18 cellular contexts compared by ENCODE assay signal in the genomic region with DNA sequence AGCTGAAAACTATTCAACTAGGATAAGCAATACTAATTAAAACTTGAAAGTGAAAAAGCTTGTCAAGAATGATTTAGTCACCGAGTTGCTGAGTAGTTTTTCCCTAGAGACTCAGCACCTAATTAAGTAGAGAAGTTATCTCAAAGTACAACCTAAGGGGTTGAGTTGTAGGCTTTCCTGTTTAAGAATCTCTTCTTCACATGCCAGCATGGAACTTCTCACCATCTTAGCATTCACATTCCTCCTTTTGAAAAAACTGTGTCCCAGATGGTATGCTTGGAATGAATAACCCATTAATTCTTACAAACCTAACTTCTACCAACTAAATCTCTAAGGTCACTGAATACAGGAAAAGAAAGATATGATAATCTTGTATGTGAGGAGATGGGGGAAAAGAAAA.
"Had no signal": no experiment of that assay in that cellular context is flagged by ENCODE, and none has a peak within 500 bp of the region (broad histone marks: within the 10 kb centered on the region; RNA-seq: fewer than 3 reads in every experiment).

No MANE protein-coding gene starts in this region.

- H3K4me2 ChIP-seq: smooth muscle cell had no signal

- H3K36me3 Mint-ChIP-seq: activated CD4-positive, alpha-beta memory T cell treated with anti-CD3 and anti-CD28 coated beads for 36 hours; activated CD8-positive, alpha-beta memory T cell treated with anti-CD3 and anti-CD28 coated beads, Interleukin-2, amount 10 ng/mL, durations not matched to agents 7 days and 5 days; T-cell had no signal

- H3K4me1 ChIP-seq: suprapubic skin, upper lobe of left lung had no signal

- H3K9me3 Mint-ChIP-seq: activated CD4-positive, alpha-beta memory T cell treated with anti-CD3 and anti-CD28 coated beads for 36 hours; stimulated activated naive CD8-positive, alpha-beta T cell treated with anti-CD3 and anti-CD28 coated beads, Interleukin-15, Interleukin-2, amounts not matched to agents 100 ng/mL and 50 ng/mL, for 24 hours; T-cell had no signal

- H3K9me3 ChIP-seq: suprapubic skin, upper lobe of left lung had no signal

- H3K27ac ChIP-seq: suprapubic skin, upper lobe of left lung had no signal

- ATAC-seq: activated CD8-positive, alpha-beta memory T cell treated with anti-CD3 and anti-CD28 coated beads, Interleukin-2, amount 10 ng/mL, durations not matched to agents 7 days and 5 days; esophagus mucosa; right cardiac atrium; T-cell had no signal

- H3K36me3 ChIP-seq: suprapubic skin, upper lobe of left lung had no signal

- H3K4me3 ChIP-seq: smooth muscle cell, suprapubic skin, upper lobe of left lung had no signal

- H3K27me3 Mint-ChIP-seq: activated CD4-positive, alpha-beta memory T cell treated with anti-CD3 and anti-CD28 coated beads for 36 hours; activated CD8-positive, alpha-beta memory T cell treated with anti-CD3 and anti-CD28 coated beads, Interleukin-2, amount 10 ng/mL, durations not matched to agents 7 days and 5 days; stimulated activated naive CD8-positive, alpha-beta T cell treated with anti-CD3 and anti-CD28 coated beads, Interleukin-15, Interleukin-2, amounts not matched to agents 100 ng/mL and 50 ng/mL, for 24 hours; T-cell had no signal

- H3K4me1 Mint-ChIP-seq: activated CD8-positive, alpha-beta memory T cell treated with anti-CD3 and anti-CD28 coated beads, Interleukin-2, amount 10 ng/mL, durations not matched to agents 7 days and 5 days; T-cell had no signal

- DNase-seq: activated CD4-positive, alpha-beta memory T cell treated with anti-CD3 and anti-CD28 coated beads for 36 hours; activated CD4-positive, alpha-beta T cell treated with anti-CD3 and anti-CD28 coated beads for 1 hour; activated CD8-positive, alpha-beta memory T cell treated with anti-CD3 and anti-CD28 coated beads, Interleukin-2, amount 10 ng/mL, durations not matched to agents 7 days and 5 days; activated naive CD4-positive, alpha-beta T cell treated with anti-CD3 and anti-CD28 coated beads, Interleukin-2, amount 50 U/mL, for 16 hours; activated T-cell treated with anti-CD3 and anti-CD28 coated beads, Interleukin-2, amount 50 U/mL, for 1 hour; caudate nucleus; foreskin melanocyte; nephron progenitor cell; occipital lobe; right cardiac atrium; T-cell; T-helper 9 cell had no signal

- H3K4me3 Mint-ChIP-seq: activated CD4-positive, alpha-beta memory T cell treated with anti-CD3 and anti-CD28 coated beads for 36 hours; activated CD8-positive, alpha-beta memory T cell treated with anti-CD3 and anti-CD28 coated beads, Interleukin-2, amount 10 ng/mL, durations not matched to agents 7 days and 5 days; nephron progenitor cell; stimulated activated naive CD8-positive, alpha-beta T cell treated with anti-CD3 and anti-CD28 coated beads, Interleukin-15, Interleukin-2, amounts not matched to agents 100 ng/mL and 50 ng/mL, for 24 hours; T-cell had no signal

- H3K27ac Mint-ChIP-seq: activated CD4-positive, alpha-beta memory T cell treated with anti-CD3 and anti-CD28 coated beads for 36 hours; activated CD8-positive, alpha-beta memory T cell treated with anti-CD3 and anti-CD28 coated beads, Interleukin-2, amount 10 ng/mL, durations not matched to agents 7 days and 5 days; nephron progenitor cell; progenitor cell of endocrine pancreas; stimulated activated naive CD8-positive, alpha-beta T cell treated with anti-CD3 and anti-CD28 coated beads, Interleukin-15, Interleukin-2, amounts not matched to agents 100 ng/mL and 50 ng/mL, for 24 hours; T-cell had no signal

- H3K27me3 ChIP-seq: suprapubic skin, upper lobe of left lung had no signal
